ENCODE assay signal across 8 cellular contexts in the genomic region with DNA sequence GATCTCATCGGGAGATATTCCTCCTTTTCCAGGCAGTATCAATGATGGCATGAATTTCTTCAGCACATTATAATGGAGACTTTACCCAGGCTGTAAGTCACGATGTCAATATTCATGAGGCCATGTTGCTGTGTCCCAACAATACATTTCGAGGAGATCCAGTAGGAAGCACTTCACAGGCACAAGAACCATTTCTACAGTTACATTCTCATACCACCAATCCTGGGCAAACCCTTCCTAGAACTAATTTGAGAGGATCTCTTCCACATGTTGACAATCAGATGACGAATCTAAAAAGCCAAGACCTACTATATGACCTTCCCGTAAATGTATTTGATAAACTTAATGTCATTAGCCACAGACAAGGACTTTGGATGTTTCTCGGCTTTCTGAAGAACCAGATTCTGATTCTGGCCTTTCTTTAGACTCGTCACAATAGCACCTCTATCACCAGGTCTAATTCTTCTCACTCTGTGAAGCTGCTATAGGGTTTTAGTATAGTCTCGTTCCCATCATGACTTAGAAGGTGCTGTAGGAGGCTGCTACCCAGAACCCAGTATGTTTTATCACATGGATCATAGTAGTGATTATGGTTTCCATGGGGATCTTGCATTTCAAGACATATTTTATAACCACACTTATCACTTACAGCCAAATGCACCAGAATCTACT. TPM values are rescaled to one million over a fixed set of nuclear protein-coding genes. Genes with fewer than 3 reads are reported as not detected.
DNase-seq lines count a peak whose midpoint lies in the region; ATAC-seq and TF ChIP-seq lines count a peak whose summit lies in the region.

No MANE protein-coding gene starts in this region.

- in situ Hi-C loops in mammary epithelial cell (cut with MboI; ENCODE audit: low sequenced_read_pairs in 2 of 2) = loop anchor here (10.0 kb wide), 1 partner anchor 116 kb away; no protein-coding TSS in a partner anchor

- H4K20me1 ChIP-seq in mammary epithelial cell (ENCODE audit: insufficient read depth, low read length) = no peaks in the 10 kb centered on the region

- H3K9ac ChIP-seq in HUES48 (ENCODE audit: low read depth, low read length) (peak overlapping the region; percentile 92), mammary epithelial cell (ENCODE audit: insufficient read depth, low read length) (no peak overlapping the region)

- peaks cover 14 to 19% of the 10 kb centered on the region in 2 donors for H3K36me3 Mint-ChIP-seq in CD4-positive, alpha-beta memory T cell
- H3K36me3 Mint-ChIP-seq in natural killer cell = peaks cover 13% of the 10 kb centered on the region

- POLR2A ChIA-PET in CD4-positive, alpha-beta memory T cell (lab: Charles Lee; ENCODE audit: partially characterized antibody) = interaction anchor here (1.3 to 3.4 kb wide), 2 partner anchors 39 to 182 kb away, joined by 7 to 31 read pairs; a partner anchor contains a TSS

- peak overlapping the region; percentile 90 for H3K4me2 ChIP-seq in mammary epithelial cell (ENCODE audit: insufficient read depth, low read depth, low read length)

- H3K27ac Mint-ChIP-seq in CD4-positive, alpha-beta memory T cell = peak overlapping the region in 6 of 7 donors; percentile 28 to 88 (median 72)
- H3K27ac Mint-ChIP-seq in natural killer cell = peak overlapping the region in 1 of 2 donors; percentile 75

- CTCF ChIA-PET in CD4-positive, alpha-beta memory T cell (lab: Charles Lee; ENCODE audit: partially characterized antibody) = interaction anchor here (3.6 kb wide), 1 partner anchor 10 kb away, joined by 18 read pairs; no protein-coding TSS in a partner anchor
- CTCF ChIA-PET in mammary epithelial cell (lab: Charles Lee; ENCODE audit: low non-redundant PET) = no interaction called here

- peak overlapping the region in 1 of 2 donors; percentile 76 for H3K4me3 ChIP-seq in CD4-positive, alpha-beta memory T cell (ENCODE audit: low read length in 2 of 2)
- peak overlapping the region; percentile 84 for H3K4me3 ChIP-seq in HUES48 (ENCODE audit: low read depth, low read length)
- peak overlapping the region in 1 of 3 experiments; percentile 64 for H3K4me3 ChIP-seq in mammary epithelial cell (replicated peaks in 1 of 3; ENCODE audit: insufficient read depth in 1 of 3, low read depth in 2 of 3, low read length in 3 of 3)
- no peak overlapping the region for H3K4me3 ChIP-seq in aorta (ENCODE audit: low read length in 2 of 2)

- H2AFZ ChIP-seq in mammary epithelial cell (ENCODE audit: low read depth, low read length) = peak overlapping the region; percentile 93

- no peaks in the 10 kb centered on the region for H3K27me3 ChIP-seq in CD4-positive, alpha-beta memory T cell (ENCODE audit: insufficient read depth, low read length)
- H3K27me3 ChIP-seq in HUES48 (ENCODE audit: control insufficient read depth, insufficient read depth, low read length) (no peaks in the 10 kb centered on the region), mammary epithelial cell (ENCODE audit: insufficient read depth, low read length) (no peaks in the 10 kb centered on the region), aorta (ENCODE audit: control insufficient read depth in 1 of 2, insufficient read depth in 2 of 2, low read length in 1 of 2) (no peaks in the 10 kb centered on the region)

- peak overlapping the region; percentile 79 to 90 (median 85) for H3K4me3 Mint-ChIP-seq in CD4-positive, alpha-beta memory T cell
- peak overlapping the region; percentile 81 for H3K4me3 Mint-ChIP-seq in natural killer cell

- 90% methylated on average over 8 of the region's 8 CpGs for WGBS in mammary epithelial cell (ENCODE audit: low coverage, missing lambda C conversion rate)
- WGBS in aorta, 2 donors = 84% methylated on average over 8 of the region's 8 CpGs

- intact Hi-C loops in CD4-positive, alpha-beta memory T cell (cut with micrococcal nuclease) = loop anchor here (1.0 kb wide), 3 partner anchors 41 to 101 kb away; a partner anchor contains a TSS
- intact Hi-C loops in mammary epithelial cell (cut with micrococcal nuclease) = no loop called here
- intact Hi-C loops in natural killer cell (cut with micrococcal nuclease) = loop anchor here (1.0 kb wide), 1 partner anchor 41 kb away; a partner anchor contains a TSS
- intact Hi-C loops in aorta (cut with DNase I) = loop anchor here in 1 of 2 donors (5.0 to 10.0 kb wide), 2 partner anchors 42 to 116 kb away; a partner anchor contains a TSS

- peaks cover 15 to 20% (median 17%) of the 10 kb centered on the region in 4 donors for H3K4me1 Mint-ChIP-seq in CD4-positive, alpha-beta memory T cell
- H3K4me1 Mint-ChIP-seq in natural killer cell = peaks cover 12 to 18% of the 10 kb centered on the region in 2 donors

- dilution Hi-C loops in mammary epithelial cell (cut with HindIII; ENCODE audit: low sequenced_read_pairs) = loop anchor here (5.0 kb wide), 1 partner anchor 98 kb away; no protein-coding TSS in a partner anchor

- DNase-seq in CD4-positive, alpha-beta memory T cell = no peak
- no peak for DNase-seq in mammary epithelial cell
- DNase-seq in natural killer cell = no peak
- no peak for DNase-seq in aorta
- DNase-seq in T-helper 9 cell = no peak
- no peak for DNase-seq in epidermal melanocyte (ENCODE audit: insufficient read length, low spot score)
- no peak for DNase-seq in Ammon's horn (ENCODE audit: low spot score)

- peaks cover 0 to 28% (median 25%) of the 10 kb centered on the region in 8 donors for H3K9me3 Mint-ChIP-seq in CD4-positive, alpha-beta memory T cell
- H3K9me3 Mint-ChIP-seq in natural killer cell = peaks cover 0 to 8% of the 10 kb centered on the region in 2 donors

- H3K27me3 Mint-ChIP-seq in CD4-positive, alpha-beta memory T cell = no peaks in the 10 kb centered on the region
- H3K27me3 Mint-ChIP-seq in natural killer cell (ENCODE audit: low read depth in 2 of 2) = no peaks in the 10 kb centered on the region

- H3K79me2 ChIP-seq in mammary epithelial cell (ENCODE audit: insufficient read depth, low read length) = no peaks in the 10 kb centered on the region

- no peaks in the 10 kb centered on the region for H3K36me3 ChIP-seq in CD4-positive, alpha-beta memory T cell (ENCODE audit: insufficient read depth, low read length)
- 0 out of 2 replicates have a peak, but pooled peaks cover 3% of the 10 kb centered on the region for H3K36me3 ChIP-seq in HUES48 (ENCODE audit: control insufficient read depth, insufficient read depth, low read length)
- H3K36me3 ChIP-seq in mammary epithelial cell (ENCODE audit: insufficient read depth, low read length) = no peaks in the 10 kb centered on the region
- no peaks in the 10 kb centered on the region for H3K36me3 ChIP-seq in aorta (ENCODE audit: control insufficient read depth in 1 of 2, insufficient read depth in 2 of 2, low read length in 1 of 2)

- H3K4me1 ChIP-seq in CD4-positive, alpha-beta memory T cell (ENCODE audit: insufficient read depth, low read length) = peaks cover 8% of the 10 kb centered on the region
- H3K4me1 ChIP-seq in HUES48 (ENCODE audit: control insufficient read depth, insufficient read depth, low read length) = peaks cover 23% of the 10 kb centered on the region
- H3K4me1 ChIP-seq in mammary epithelial cell (ENCODE audit: insufficient read depth, low read length) = peaks cover 7% of the 10 kb centered on the region
- H3K4me1 ChIP-seq in aorta (ENCODE audit: control insufficient read depth in 1 of 2, insufficient read depth in 2 of 2, low read length in 2 of 2) = no peaks in the 10 kb centered on the region

- BruUV-seq in mammary epithelial cell (replicated peaks; lab: Mats Ljungman, UMichigan) = no TSS peak

- H3K9me3 ChIP-seq in CD4-positive, alpha-beta memory T cell (ENCODE audit: control insufficient read depth in 1 of 2, low read length in 2 of 2) = no peaks in the 10 kb centered on the region
- H3K9me3 ChIP-seq in HUES48 (ENCODE audit: control insufficient read depth, insufficient read depth, low read length) (peaks cover 7% of the 10 kb centered on the region), mammary epithelial cell (replicated peaks; ENCODE audit: insufficient read depth, low read length) (no peaks in the 10 kb centered on the region), aorta (ENCODE audit: control insufficient read depth, low read length) (no peaks in the 10 kb centered on the region)

- ATAC-seq in natural killer cell (no peak), aorta (ENCODE audit: low FRiP score) (no peak)

- H3K27ac ChIP-seq in CD4-positive, alpha-beta memory T cell (ENCODE audit: low read depth, low read length) = no peak overlapping the region
- H3K27ac ChIP-seq in HUES48 (ENCODE audit: low read depth, low read length) (no peak overlapping the region), mammary epithelial cell (ENCODE audit: insufficient read depth, low read depth, low read length) (no peak overlapping the region), aorta (ENCODE audit: low read depth in 1 of 2, low read length in 2 of 2) (no peak overlapping the region)

- TF ChIP-seq CTCF in mammary epithelial cell (conservative IDR thresholded peaks at IDR 0.05 in 1 of 2, IDR thresholded peaks at IDR 0.05 in 1 of 2; ENCODE audit: extremely low read depth in 1 of 2, insufficient read depth in 1 of 2, low read depth in 1 of 2, low read length in 2 of 2) = no peak
- no peak for TF ChIP-seq CTCF in natural killer cell (IDR thresholded peaks at IDR 0.05)

RNA-seq across cellular contexts. Expression of a gene that starts 40.2 kb away (rescaled TPM):
- total RNA-seq in CD4-positive, alpha-beta memory T cell = 1 to 10 TPM; 5.8 to 6.2 TPM
- polyA plus RNA-seq in CD4-positive, alpha-beta memory T cell = 10 to 100 TPM in 1 of 2 donors, 1 to 10 TPM in 1; 7.3 to 15.5 TPM
- total RNA-seq in mammary epithelial cell (10 to 100 TPM in 1 of 2 donors, 1 to 10 TPM in 1; 8.0 to 12.3 TPM), natural killer cell (10 to 100 TPM; 18.3 to 23.0 (median 18.8) TPM), aorta (1 to 10 TPM; 5.6 to 8.8 TPM)
- polyA plus RNA-seq in mammary epithelial cell (3.5 TPM), aorta (1 to 10 TPM; 5.6 to 8.0 TPM)
- 4.4 TPM for polyA minus RNA-seq in mammary epithelial cell

RNA-seq across cellular contexts. Expression of a gene that starts 42.6 kb away (rescaled TPM):
- total RNA-seq in CD4-positive, alpha-beta memory T cell = under 1 TPM in 1 of 2 experiments, not detected in 1; 0.32 TPM
- not detected for polyA plus RNA-seq in CD4-positive, alpha-beta memory T cell
- total RNA-seq in mammary epithelial cell (under 1 TPM; 0.17 to 0.40 TPM), natural killer cell (under 1 TPM in 2 of 3 donors, not detected in 1; 0.42 to 0.73 TPM), aorta (under 1 TPM; 0.54 to 0.78 TPM)
- polyA plus RNA-seq in mammary epithelial cell (0.01 TPM), aorta (under 1 TPM; 0.20 to 0.63 TPM)
- not detected for polyA minus RNA-seq in mammary epithelial cell
